ENCODE assay signal across 8 cellular contexts in genomic region chr22:22408731-22409696, GRCh38.
DNase-seq lines count a peak whose midpoint lies in the region; ATAC-seq lines count a peak whose summit lies in the region.

No MANE protein-coding gene starts in this region.

- H3K9me3 Mint-ChIP-seq in activated naive CD4-positive, alpha-beta T cell treated with anti-CD3 and anti-CD28 coated beads for 36 hours, result no peaks in the 10 kb centered on the region
- no peaks in the 10 kb centered on the region for H3K9me3 Mint-ChIP-seq in activated T-helper 17 cell treated with anti-CD3 and anti-CD28 coated beads, Interleukin-2, amount 50 U/mL, for 72 hours

- peak; percentile 19 for DNase-seq in activated naive CD4-positive, alpha-beta T cell treated with anti-CD3 and anti-CD28 coated beads for 36 hours
- DNase-seq in activated naive CD4-positive, alpha-beta T cell treated with anti-CD3 and anti-CD28 coated beads, Interleukin-2, amount 50 U/mL, for 16 hours, result no peak
- peak; percentile 71 for DNase-seq in NAMALWA (ENCODE audit: low spot score)
- DNase-seq in left kidney (ENCODE audit: low read depth, low spot score), result peak; percentile 79
- DNase-seq in posterior vena cava (ENCODE audit: low spot score), result no peak
- DNase-seq in ecto neural progenitor cell (ENCODE audit: low spot score), result no peak

- no peak overlapping the region for H3K4me3 Mint-ChIP-seq in activated naive CD4-positive, alpha-beta T cell treated with anti-CD3 and anti-CD28 coated beads for 36 hours
- no peak overlapping the region for H3K4me3 Mint-ChIP-seq in activated T-helper 17 cell treated with anti-CD3 and anti-CD28 coated beads, Interleukin-2, amount 50 U/mL, for 72 hours

- no peaks in the 10 kb centered on the region for H3K4me1 Mint-ChIP-seq in activated naive CD4-positive, alpha-beta T cell treated with anti-CD3 and anti-CD28 coated beads for 36 hours (ENCODE audit: low read depth)
- H3K4me1 Mint-ChIP-seq in activated T-helper 17 cell treated with anti-CD3 and anti-CD28 coated beads, Interleukin-2, amount 50 U/mL, for 72 hours, result no peaks in the 10 kb centered on the region

- CTCF ChIA-PET in activated naive CD4-positive, alpha-beta T cell treated with anti-CD3 and anti-CD28 coated beads for 36 hours (lab: Charles Lee), result interaction anchor here (1.4 kb wide), 1 partner anchor 53 kb away, joined by 4 read pairs; no protein-coding TSS in a partner anchor

- no peaks in the 10 kb centered on the region for H3K36me3 Mint-ChIP-seq in activated naive CD4-positive, alpha-beta T cell treated with anti-CD3 and anti-CD28 coated beads for 36 hours (ENCODE audit: low read depth)
- peaks cover under 1% of the 10 kb centered on the region for H3K36me3 Mint-ChIP-seq in activated T-helper 17 cell treated with anti-CD3 and anti-CD28 coated beads, Interleukin-2, amount 50 U/mL, for 72 hours (ENCODE audit: low read depth)

- no peak overlapping the region for H3K27ac Mint-ChIP-seq in activated naive CD4-positive, alpha-beta T cell treated with anti-CD3 and anti-CD28 coated beads for 36 hours
- H3K27ac Mint-ChIP-seq in activated T-helper 17 cell treated with anti-CD3 and anti-CD28 coated beads, Interleukin-2, amount 50 U/mL, for 72 hours, result no peak overlapping the region

- peaks cover 26% of the 10 kb centered on the region for H3K27me3 Mint-ChIP-seq in activated naive CD4-positive, alpha-beta T cell treated with anti-CD3 and anti-CD28 coated beads for 36 hours (ENCODE audit: low read depth)
- peaks cover 61% of the 10 kb centered on the region for H3K27me3 Mint-ChIP-seq in activated T-helper 17 cell treated with anti-CD3 and anti-CD28 coated beads, Interleukin-2, amount 50 U/mL, for 72 hours

- peak; percentile 31 for ATAC-seq in activated T-helper 17 cell treated with anti-CD3 and anti-CD28 coated beads, Interleukin-2, amount 50 U/mL, for 72 hours (replicated peaks)
- ATAC-seq in HG03571 (IDR thresholded peaks at IDR 0.05; ENCODE audit: unreplicated experiment), result no peak

- intact Hi-C loops in activated naive CD4-positive, alpha-beta T cell treated with anti-CD3 and anti-CD28 coated beads for 36 hours (cut with micrococcal nuclease), result no loop called here
- intact Hi-C loops in posterior vena cava (cut with DNase I), result no loop called here

Comparison
In these comparisons a context has a peak if more than half of its experiments do, and no peak if none do; other contexts are left out.
1. DNase-seq: peak in activated naive CD4-positive, alpha-beta T cell treated with anti-CD3 and anti-CD28 coated beads for 36 hours (single experiment), NAMALWA (single experiment) and left kidney (single experiment); none in activated naive CD4-positive, alpha-beta T cell treated with anti-CD3 and anti-CD28 coated beads, Interleukin-2, amount 50 U/mL, for 16 hours (single experiment), posterior vena cava (single experiment) and ecto neural progenitor cell (single experiment).